ENCODE assay signal across 12 cellular contexts in genomic region chr19:50214699-50215543, GRCh38. TPM values are rescaled to one million over a fixed set of nuclear protein-coding genes. Genes with fewer than 3 reads are reported as not detected.
DNase-seq lines count a peak whose midpoint lies in the region; ATAC-seq and TF ChIP-seq lines count a peak whose summit lies in the region.
"Had no signal": no experiment of that assay in that cellular context is flagged by ENCODE, and none has a peak within 500 bp of the region (broad histone marks: within the 10 kb centered on the region; RNA-seq: fewer than 3 reads in every experiment).

No MANE protein-coding gene starts in this region.

- H3K4me1 ChIP-seq in HEK293 (ENCODE audit: control insufficient read depth, insufficient read depth, low read length) (no peaks in the 10 kb centered on the region), gastrocnemius medialis (peaks cover 0 to 7% of the 10 kb centered on the region in 2 donors)
- H3K4me1 ChIP-seq: BLaER1 had no signal

- TF ChIP-seq POLR2A in gastrocnemius medialis (IDR thresholded peaks at IDR 0.05): no peak

- POLR2A ChIA-PET in HEK293 (lab: Yijun Ruan, JAX): no interaction called here

- intact Hi-C loops in gastrocnemius medialis (cut with DNase I; ENCODE audit: low total_unique reads): no loop called here

- H3K27ac ChIP-seq in HEK293 (ENCODE audit: extremely low read depth, low read depth, low read length): no peak overlapping the region
- peak overlapping the region; percentile 44 to 79 (median 63) for H3K27ac ChIP-seq in gastrocnemius medialis
- H3K27ac ChIP-seq: BLaER1 had no signal

- no peak overlapping the region for H3K4me3 ChIP-seq in HEK293 (ENCODE audit: low read depth, low read length)
- H3K4me3 ChIP-seq in kidney epithelial cell (ENCODE audit: low read depth, low read length): no peak overlapping the region
- H3K4me3 ChIP-seq in gastrocnemius medialis: no peak overlapping the region
- H3K4me3 ChIP-seq: BLaER1 had no signal

- H3K36me3 ChIP-seq in HEK293 (ENCODE audit: control insufficient read depth in 2 of 2, insufficient read depth in 1 of 2, low read length in 2 of 2) (peaks cover 0 to 16% of the 10 kb centered on the region in 2 experiments; a peak in 2 of 3 replicates), kidney epithelial cell (ENCODE audit: control insufficient read depth, insufficient read depth, low read length) (no peaks in the 10 kb centered on the region), gastrocnemius medialis (peaks cover 0 to 16% of the 10 kb centered on the region in 2 donors)
- H3K36me3 ChIP-seq: BLaER1 had no signal

- H3K9me3 ChIP-seq in HEK293 (ENCODE audit: control insufficient read depth, insufficient read depth, low read depth, low read length): no peaks in the 10 kb centered on the region; the same call in 1 of the 2 replicates
- H3K9me3 ChIP-seq in gastrocnemius medialis: no peaks in the 10 kb centered on the region

- TF ChIP-seq CTCF in HEK293 (tag by site-specific recombination; IDR thresholded peaks at IDR 0.05): no peak
- TF ChIP-seq CTCF in kidney epithelial cell (IDR thresholded peaks at IDR 0.05; ENCODE audit: insufficient read depth, low read length, poor library complexity, severe bottlenecking): no peak
- TF ChIP-seq CTCF in gastrocnemius medialis (IDR thresholded peaks at IDR 0.05 in 4 of 5, conservative IDR thresholded peaks at IDR 0.05 in 1 of 5): no peak

- H3K27me3 ChIP-seq in kidney epithelial cell (ENCODE audit: control insufficient read depth, insufficient read depth, low read length): no peaks in the 10 kb centered on the region
- no peaks in the 10 kb centered on the region for H3K27me3 ChIP-seq in gastrocnemius medialis
- H3K27me3 ChIP-seq: BLaER1 had no signal

- in situ Hi-C loops in gastrocnemius medialis (cut with MboI; ENCODE audit: low sequenced_read_pairs in 4 of 4): no loop called here

- ATAC-seq in gastrocnemius medialis (peak; percentile 9 to 63), GM18511 (IDR thresholded peaks at IDR 0.05; ENCODE audit: unreplicated experiment) (no peak)

- CTCF ChIA-PET in HEK293 (lab: Yijun Ruan, JAX): interaction anchor here (0.6 to 1.0 kb wide), 3 partner anchors 10 to 26 kb away, joined by 3 read pairs; no protein-coding TSS in a partner anchor

- DNase-seq in NCI-H748 treated with DMSO at 0.1 percent for 48 hours (lab: John Stamatoyannopoulos, UW): peak; percentile 61
- DNase-seq in kidney epithelial cell (ENCODE audit: low read depth): peak; percentile 25
- peak in 1 of 2 donors; percentile 61 for DNase-seq in gastrocnemius medialis
- no peak for DNase-seq in NCI-H2029 (lab: John Stamatoyannopoulos, UW)
- no peak for DNase-seq in activated CD4-positive, alpha-beta T cell treated with anti-CD3 and anti-CD28 coated beads, Interleukin-2, amount 50 U/mL, for 4 hours
- DNase-seq in DMS 273 treated with DMSO at 0.1 percent for 48 hours (lab: John Stamatoyannopoulos, UW): no peak
- DNase-seq: activated CD4-positive, alpha-beta T cell treated with anti-CD3 and anti-CD28 coated beads, Interleukin-2, amount 50 U/mL, for 1 hour; GDM1; mesenchymal stem cell had no signal

TF ChIP-seq in HEK293, 187 proteins besides CTCF, POLR2A, EP300 and RAD21:
- TF ChIP-seq ZNF621 (tag by site-specific recombination; IDR thresholded peaks at IDR 0.05) (no peak), ZIC2 (tag by site-specific recombination; IDR thresholded peaks at IDR 0.05) (peak; percentile 72), ZNF184 (tag by site-specific recombination; IDR thresholded peaks at IDR 0.05) (no peak), ZNF341 (tag by site-specific recombination; IDR thresholded peaks at IDR 0.05; ENCODE audit: low read depth) (no peak), GLIS1 (tag by site-specific recombination; IDR thresholded peaks at IDR 0.05) (peak; percentile 81), KLF1 (tag by site-specific recombination; IDR thresholded peaks at IDR 0.05) (peak; percentile 98), KLF17 (tag by site-specific recombination; IDR thresholded peaks at IDR 0.05) (0 out of 2 replicates have a peak, but pooled peaks have one; percentile 50)

RNA-seq across cellular contexts. Expression of gene MYH14, which starts 11.5 kb away (rescaled TPM):
- total RNA-seq in kidney epithelial cell (87.8 and 96.0 TPM in 2 replicates), gastrocnemius medialis (100 to 1,000 TPM; 103 to 174 (median 141) TPM)

RNA-seq across cellular contexts. Expression of gene IZUMO2, which starts 51.8 kb away (rescaled TPM):
- total RNA-seq in kidney epithelial cell: not detected in 2 replicates
- not detected for total RNA-seq in gastrocnemius medialis

Comparison
In these comparisons a context has a peak if more than half of its experiments do, and no peak if none do; other contexts are left out.
1. DNase-seq: peak in NCI-H748 treated with DMSO at 0.1 percent for 48 hours (single experiment) and kidney epithelial cell (single experiment); none in NCI-H2029 (single experiment), activated CD4-positive, alpha-beta T cell treated with anti-CD3 and anti-CD28 coated beads, Interleukin-2, amount 50 U/mL, for 4 hours (0 of 2) and DMS 273 treated with DMSO at 0.1 percent for 48 hours (single experiment).